8 cellular contexts compared by ENCODE assay signal in genomic region chr15:92821491-92822116, GRCh38.
DNase-seq lines count a peak whose midpoint lies in the region; ATAC-seq, FAIRE-seq and TF ChIP-seq lines count a peak whose summit lies in the region.

No MANE protein-coding gene starts in this region.

- H3K79me2 ChIP-seq in HepG2 (ENCODE audit: insufficient read depth, low read length) = no peaks in the 10 kb centered on the region

- H2AFZ ChIP-seq in HepG2 (ENCODE audit: low read length) = no peak overlapping the region

- H3K4me3 ChIP-seq in HepG2 (replicated peaks in 1 of 3; ENCODE audit: insufficient read depth in 1 of 3, low read depth in 2 of 3, low read length in 3 of 3) = no peak overlapping the region
- H3K4me3 ChIP-seq in right lobe of liver = no peak overlapping the region
- no peak overlapping the region for H3K4me3 ChIP-seq in WERI-Rb-1 (ENCODE audit: low read depth, low read length)

- DNase-seq in HepG2 (ENCODE audit: low spot score) (no peak), right lobe of liver (no peak), WERI-Rb-1 (no peak), germinal center (ENCODE audit: low spot score) (no peak)

- H3K4me2 ChIP-seq in HepG2 (ENCODE audit: low read depth, low read length) = no peak overlapping the region

- ATAC-seq in HepG2 (no peak), right lobe of liver (no peak), GM18868 (IDR thresholded peaks at IDR 0.05; ENCODE audit: unreplicated experiment) (no peak), GM19395 (IDR thresholded peaks at IDR 0.05; ENCODE audit: unreplicated experiment) (no peak), HG02884 (IDR thresholded peaks at IDR 0.05; ENCODE audit: unreplicated experiment) (no peak)

- TF ChIP-seq CTCF in HepG2 (CRISPR knock-in tag; IDR thresholded peaks at IDR 0.05) = no peak
- TF ChIP-seq CTCF in right lobe of liver (IDR thresholded peaks at IDR 0.05) = no peak
- TF ChIP-seq CTCF in WERI-Rb-1 (IDR thresholded peaks at IDR 0.05; ENCODE audit: low read depth, low read length) = no peak

- H3K4me1 ChIP-seq in HepG2 (ENCODE audit: insufficient read depth, low read length) = peaks cover 73% of the 10 kb centered on the region
- H3K4me1 ChIP-seq in right lobe of liver = peaks cover 0 to 6% (median 0%) of the 10 kb centered on the region in 4 donors

- no peak overlapping the region for H3K9ac ChIP-seq in HepG2 (ENCODE audit: insufficient read depth, low read depth, low read length)

- POLR2A ChIA-PET in HepG2 (lab: Yijun Ruan, JAX) = interaction anchor here (1.1 to 7.8 kb wide), 5 partner anchors 10 to 78 kb away, joined by 3 to 75 read pairs (median 70); partner anchors contain the start of gene CHD2

- in situ Hi-C loops in HepG2 (cut with HindIII; ENCODE audit: extremely low pct_ligation_motif_present, low pct_unique_long_range_greater_than_20kb) = no loop called here

- H3K27me3 ChIP-seq in HepG2 (ENCODE audit: control insufficient read depth in 1 of 2, insufficient read depth in 2 of 2, low read length in 2 of 2) = no peaks in the 10 kb centered on the region
- no peaks in the 10 kb centered on the region for H3K27me3 ChIP-seq in right lobe of liver
- H3K27me3 ChIP-seq in WERI-Rb-1 (ENCODE audit: insufficient read depth, low read depth, severe bottlenecking) = no peaks in the 10 kb centered on the region
- no peaks in the 10 kb centered on the region for H3K27me3 ChIP-seq in layer of hippocampus (ENCODE audit: control insufficient read depth, insufficient read depth, low read length)

- WGBS in HepG2 (ENCODE audit: low lambda C conversion rate) = 92% methylated on average over 5 of the region's 5 CpGs
- WGBS in right lobe of liver (ENCODE audit: insufficient coverage, low coverage, low lambda C conversion rate, missing lambda C conversion rate) = 88% methylated on average over 5 of the region's 5 CpGs

- no TSS peak for BruUV-seq in HepG2 (replicated peaks; lab: Mats Ljungman, UMichigan)

- no peaks in the 10 kb centered on the region for H4K20me1 ChIP-seq in HepG2 (ENCODE audit: insufficient read depth, low read length)

- CTCF ChIA-PET in HepG2 (lab: Yijun Ruan, JAX; ENCODE audit: low intra/inter-chr PET ratio, low total read pairs) = no interaction called here

- TF ChIP-seq RAD21 in HepG2 (CRISPR knock-in tag; IDR thresholded peaks at IDR 0.05) = no peak

- TF ChIP-seq POLR2A in HepG2 (IDR thresholded peaks at IDR 0.05; ENCODE audit: insufficient read depth in 1 of 2, low read depth in 2 of 2, low read length in 2 of 2) (no peak), right lobe of liver (IDR thresholded peaks at IDR 0.05) (no peak)

- H3K36me3 ChIP-seq in HepG2 (replicated peaks in 1 of 2; ENCODE audit: control insufficient read depth in 1 of 2, insufficient read depth in 2 of 2, low read length in 2 of 2) (no peaks in the 10 kb centered on the region), right lobe of liver (no peaks in the 10 kb centered on the region), WERI-Rb-1 (no peaks in the 10 kb centered on the region)

- FAIRE-seq in HepG2 (lab: Jason Lieb, UNC) = no peak

- TF ChIP-seq EP300 in HepG2 (IDR thresholded peaks at IDR 0.05; ENCODE audit: low read depth in 2 of 2, low read length in 2 of 2) = no peak
- no peak for TF ChIP-seq EP300 in HepG2 (CRISPR knock-in tag; IDR thresholded peaks at IDR 0.05; ENCODE audit: borderline replicate concordance)

- H3K27ac ChIP-seq in HepG2 (ENCODE audit: extremely low read length, insufficient read depth, low read length) (no peak overlapping the region), right lobe of liver (no peak overlapping the region), WERI-Rb-1 (peak overlapping the region; percentile 13), layer of hippocampus (ENCODE audit: low read depth, low read length) (peak overlapping the region; percentile 58)

- no peaks in the 10 kb centered on the region for H3K9me3 ChIP-seq in HepG2 (ENCODE audit: low read length)
- no peaks in the 10 kb centered on the region for H3K9me3 ChIP-seq in right lobe of liver
- H3K9me3 ChIP-seq in WERI-Rb-1 (ENCODE audit: severe bottlenecking) = no peaks in the 10 kb centered on the region

- intact Hi-C loops in HepG2 (cut with micrococcal nuclease; ENCODE audit: unreplicated experiment) = no loop called here
- intact Hi-C loops in right lobe of liver (cut with DNase I) = no loop called here

TF ChIP-seq in HepG2, 621 proteins besides CTCF, POLR2A, EP300 and RAD21:
- TF ChIP-seq FOXA3 (CRISPR knock-in tag; IDR thresholded peaks at IDR 0.05) = no peak
- TF ChIP-seq ZNF7 (CRISPR knock-in tag; IDR thresholded peaks at IDR 0.05) = no peak
- TF ChIP-seq ZNF629 (CRISPR knock-in tag; conservative IDR thresholded peaks at IDR 0.05) = peak; percentile 47
- TF ChIP-seq, protein P1, sequence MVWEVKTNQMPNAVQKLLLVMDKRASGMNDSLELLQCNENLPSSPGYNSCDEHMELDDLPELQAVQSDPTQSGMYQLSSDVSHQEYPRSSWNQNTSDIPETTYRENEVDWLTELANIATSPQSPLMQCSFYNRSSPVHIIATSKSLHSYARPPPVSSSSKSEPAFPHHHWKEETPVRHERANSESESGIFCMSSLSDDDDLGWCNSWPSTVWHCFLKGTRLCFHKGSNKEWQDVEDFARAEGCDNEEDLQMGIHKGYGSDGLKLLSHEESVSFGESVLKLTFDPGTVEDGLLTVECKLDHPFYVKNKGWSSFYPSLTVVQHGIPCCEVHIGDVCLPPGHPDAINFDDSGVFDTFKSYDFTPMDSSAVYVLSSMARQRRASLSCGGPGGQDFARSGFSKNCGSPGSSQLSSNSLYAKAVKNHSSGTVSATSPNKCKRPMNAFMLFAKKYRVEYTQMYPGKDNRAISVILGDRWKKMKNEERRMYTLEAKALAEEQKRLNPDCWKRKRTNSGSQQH (CRISPR knock-in tag; IDR thresholded peaks at IDR 0.05; ENCODE audit: low read depth) = no peak

Comparison
In these comparisons a context has a peak if more than half of its experiments do, and no peak if none do; other contexts are left out.
1. H3K27ac ChIP-seq: peak in WERI-Rb-1 (single experiment) and layer of hippocampus (single experiment); none in HepG2 (single experiment) and right lobe of liver (0 of 3).